1 cellular context compared by ENCODE assay signal in the genomic region with DNA sequence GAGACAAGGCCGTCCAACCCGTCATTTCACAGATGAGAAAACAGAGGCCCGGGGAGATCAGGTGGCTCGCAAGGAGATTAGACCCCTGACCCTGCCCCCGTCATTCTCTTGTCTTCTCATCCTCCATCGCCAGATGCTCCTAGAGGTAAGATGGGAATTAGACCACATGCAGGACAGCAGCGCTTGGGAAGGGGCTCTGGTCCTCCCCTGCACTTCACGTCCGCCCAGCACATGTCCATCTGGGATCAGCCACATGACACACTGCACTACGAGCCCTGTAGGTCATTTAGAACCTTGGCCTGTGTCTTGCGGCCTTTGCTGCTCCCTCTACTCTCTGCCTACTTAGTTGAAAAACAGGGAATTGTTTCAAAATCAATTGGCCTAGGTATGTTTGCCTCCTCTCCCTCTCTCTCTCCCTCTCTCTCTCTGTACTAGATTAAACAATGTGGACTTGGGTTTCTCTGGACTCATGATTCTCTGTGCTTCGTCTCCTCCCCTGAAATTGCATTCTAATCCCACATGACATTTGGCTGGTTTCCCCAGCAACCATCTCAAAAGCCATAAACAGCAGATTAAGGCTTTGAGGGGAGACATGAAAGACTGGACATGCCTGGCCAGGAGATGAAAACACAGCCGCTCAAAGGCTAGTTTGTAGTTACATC.
TF ChIP-seq lines count a peak whose summit lies in the region.

No MANE protein-coding gene starts in this region.

TF ChIP-seq in HepG2, 621 proteins besides CTCF, POLR2A, EP300 and RAD21 (continued from another document and continues in another):
- no peak for TF ChIP-seq ZFP62 (CRISPR knock-in tag; IDR thresholded peaks at IDR 0.05)
- TF ChIP-seq TCF7 (IDR thresholded peaks at IDR 0.05; ENCODE audit: low read depth) = peak; percentile 66; the same call in 1 of the 2 replicates
- peak; percentile 86 for TF ChIP-seq SALL1 (CRISPR knock-in tag; IDR thresholded peaks at IDR 0.05)
- TF ChIP-seq ZNF773 (CRISPR knock-in tag; IDR thresholded peaks at IDR 0.05; ENCODE audit: borderline replicate concordance) = 0 out of 2 replicates have a peak, but pooled peaks have one; percentile 52
- TF ChIP-seq ZNF713 (CRISPR knock-in tag; IDR thresholded peaks at IDR 0.05) = no peak
- TF ChIP-seq TBX2 (CRISPR knock-in tag; IDR thresholded peaks at IDR 0.05; ENCODE audit: borderline replicate concordance) = peak; percentile 21; the same call in 1 of the 2 replicates
- TF ChIP-seq, protein P1, sequence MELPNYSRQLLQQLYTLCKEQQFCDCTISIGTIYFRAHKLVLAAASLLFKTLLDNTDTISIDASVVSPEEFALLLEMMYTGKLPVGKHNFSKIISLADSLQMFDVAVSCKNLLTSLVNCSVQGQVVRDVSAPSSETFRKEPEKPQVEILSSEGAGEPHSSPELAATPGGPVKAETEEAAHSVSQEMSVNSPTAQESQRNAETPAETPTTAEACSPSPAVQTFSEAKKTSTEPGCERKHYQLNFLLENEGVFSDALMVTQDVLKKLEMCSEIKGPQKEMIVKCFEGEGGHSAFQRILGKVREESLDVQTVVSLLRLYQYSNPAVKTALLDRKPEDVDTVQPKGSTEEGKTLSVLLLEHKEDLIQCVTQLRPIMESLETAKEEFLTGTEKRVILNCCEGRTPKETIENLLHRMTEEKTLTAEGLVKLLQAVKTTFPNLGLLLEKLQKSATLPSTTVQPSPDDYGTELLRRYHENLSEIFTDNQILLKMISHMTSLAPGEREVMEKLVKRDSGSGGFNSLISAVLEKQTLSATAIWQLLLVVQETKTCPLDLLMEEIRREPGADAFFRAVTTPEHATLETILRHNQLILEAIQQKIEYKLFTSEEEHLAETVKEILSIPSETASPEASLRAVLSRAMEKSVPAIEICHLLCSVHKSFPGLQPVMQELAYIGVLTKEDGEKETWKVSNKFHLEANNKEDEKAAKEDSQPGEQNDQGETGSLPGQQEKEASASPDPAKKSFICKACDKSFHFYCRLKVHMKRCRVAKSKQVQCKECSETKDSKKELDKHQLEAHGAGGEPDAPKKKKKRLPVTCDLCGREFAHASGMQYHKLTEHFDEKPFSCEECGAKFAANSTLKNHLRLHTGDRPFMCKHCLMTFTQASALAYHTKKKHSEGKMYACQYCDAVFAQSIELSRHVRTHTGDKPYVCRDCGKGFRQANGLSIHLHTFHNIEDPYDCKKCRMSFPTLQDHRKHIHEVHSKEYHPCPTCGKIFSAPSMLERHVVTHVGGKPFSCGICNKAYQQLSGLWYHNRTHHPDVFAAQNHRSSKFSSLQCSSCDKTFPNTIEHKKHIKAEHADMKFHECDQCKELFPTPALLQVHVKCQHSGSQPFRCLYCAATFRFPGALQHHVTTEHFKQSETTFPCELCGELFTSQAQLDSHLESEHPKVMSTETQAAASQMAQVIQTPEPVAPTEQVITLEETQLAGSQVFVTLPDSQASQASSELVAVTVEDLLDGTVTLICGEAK (IDR thresholded peaks at IDR 0.05) = no peak
- TF ChIP-seq, protein P1 (CRISPR knock-in tag; IDR thresholded peaks at IDR 0.05) = no peak
- TF ChIP-seq ZBTB20 (CRISPR knock-in tag; IDR thresholded peaks at IDR 0.05; ENCODE audit: borderline replicate concordance, low read depth) = peak; percentile 72; the same call in 1 of the 2 replicates
- no peak for TF ChIP-seq ZNF891 (CRISPR knock-in tag; IDR thresholded peaks at IDR 0.05)
- no peak for TF ChIP-seq ZNF550 (CRISPR knock-in tag; IDR thresholded peaks at IDR 0.05; ENCODE audit: borderline replicate concordance)
- TF ChIP-seq NR2F6 (IDR thresholded peaks at IDR 0.05) = peak; percentile 65
- TF ChIP-seq NR2F6 (CRISPR knock-in tag; IDR thresholded peaks at IDR 0.05) = peak; percentile 57; the same call in 1 of the 2 replicates
- TF ChIP-seq DPF2 (CRISPR knock-in tag; IDR thresholded peaks at IDR 0.05; ENCODE audit: borderline replicate concordance, low read depth) = peak; percentile 89
- TF ChIP-seq ZNF230 (CRISPR knock-in tag; IDR thresholded peaks at IDR 0.05) = peak; percentile 91; the same call in 1 of the 2 replicates
- TF ChIP-seq ZFX (CRISPR knock-in tag; IDR thresholded peaks at IDR 0.05; ENCODE audit: low read depth) = peak; percentile 91
- TF ChIP-seq ZKSCAN1 (IDR thresholded peaks at IDR 0.05; ENCODE audit: low read length) = no peak
- peak; percentile 69; the same call in 1 of the 2 replicates for TF ChIP-seq GFI1 (CRISPR knock-in tag; IDR thresholded peaks at IDR 0.05; ENCODE audit: borderline replicate concordance)
- TF ChIP-seq CEBPZ (IDR thresholded peaks at IDR 0.05; ENCODE audit: low read length) = no peak
- TF ChIP-seq SOX13 (IDR thresholded peaks at IDR 0.05) = 0 out of 2 replicates have a peak, but pooled peaks have one; percentile 22
- TF ChIP-seq SOX13 (CRISPR knock-in tag; conservative IDR thresholded peaks at IDR 0.05 in 1 of 2, IDR thresholded peaks at IDR 0.05 in 1 of 2) = peak in 1 of 2 experiments; percentile 81; a peak in 2 of 4 replicates
- peak; percentile 64 for TF ChIP-seq TEAD3 (CRISPR knock-in tag; optimal IDR thresholded peaks at IDR 0.05; ENCODE audit: borderline replicate concordance)
- TF ChIP-seq, protein P2, sequence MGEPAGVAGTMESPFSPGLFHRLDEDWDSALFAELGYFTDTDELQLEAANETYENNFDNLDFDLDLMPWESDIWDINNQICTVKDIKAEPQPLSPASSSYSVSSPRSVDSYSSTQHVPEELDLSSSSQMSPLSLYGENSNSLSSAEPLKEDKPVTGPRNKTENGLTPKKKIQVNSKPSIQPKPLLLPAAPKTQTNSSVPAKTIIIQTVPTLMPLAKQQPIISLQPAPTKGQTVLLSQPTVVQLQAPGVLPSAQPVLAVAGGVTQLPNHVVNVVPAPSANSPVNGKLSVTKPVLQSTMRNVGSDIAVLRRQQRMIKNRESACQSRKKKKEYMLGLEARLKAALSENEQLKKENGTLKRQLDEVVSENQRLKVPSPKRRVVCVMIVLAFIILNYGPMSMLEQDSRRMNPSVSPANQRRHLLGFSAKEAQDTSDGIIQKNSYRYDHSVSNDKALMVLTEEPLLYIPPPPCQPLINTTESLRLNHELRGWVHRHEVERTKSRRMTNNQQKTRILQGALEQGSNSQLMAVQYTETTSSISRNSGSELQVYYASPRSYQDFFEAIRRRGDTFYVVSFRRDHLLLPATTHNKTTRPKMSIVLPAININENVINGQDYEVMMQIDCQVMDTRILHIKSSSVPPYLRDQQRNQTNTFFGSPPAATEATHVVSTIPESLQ (CRISPR knock-in tag; conservative IDR thresholded peaks at IDR 0.05) = no peak
- peak; percentile 25; the same call in 1 of the 2 replicates for TF ChIP-seq ZNF121 (CRISPR knock-in tag; IDR thresholded peaks at IDR 0.05)
- TF ChIP-seq TCF7L2 (IDR thresholded peaks at IDR 0.05; ENCODE audit: low read depth, low read length) = no peak
- no peak for TF ChIP-seq ZNF703 (CRISPR knock-in tag; IDR thresholded peaks at IDR 0.05; ENCODE audit: borderline replicate concordance)
- TF ChIP-seq ZNF263 (CRISPR knock-in tag; IDR thresholded peaks at IDR 0.05) = peak; percentile 61; the same call in 1 of the 2 replicates
- TF ChIP-seq ZFP1 (CRISPR knock-in tag; IDR thresholded peaks at IDR 0.05) = no peak
- no peak for TF ChIP-seq JDP2 (CRISPR knock-in tag; IDR thresholded peaks at IDR 0.05; ENCODE audit: borderline replicate concordance)
- no peak for TF ChIP-seq SRSF4 (IDR thresholded peaks at IDR 0.05; ENCODE audit: low read depth, low read length, poor library complexity, severe bottlenecking)
- peak; percentile 46; the same call in 1 of the 2 replicates for TF ChIP-seq HNF1A (IDR thresholded peaks at IDR 0.05; ENCODE audit: low read depth)
- TF ChIP-seq HNF1A (CRISPR knock-in tag; IDR thresholded peaks at IDR 0.05; ENCODE audit: borderline replicate concordance) = peak; percentile 67; the same call in 1 of the 2 replicates
- TF ChIP-seq MED1 (CRISPR knock-in tag; IDR thresholded peaks at IDR 0.05) = peak; percentile 52
- TF ChIP-seq, protein P3, sequence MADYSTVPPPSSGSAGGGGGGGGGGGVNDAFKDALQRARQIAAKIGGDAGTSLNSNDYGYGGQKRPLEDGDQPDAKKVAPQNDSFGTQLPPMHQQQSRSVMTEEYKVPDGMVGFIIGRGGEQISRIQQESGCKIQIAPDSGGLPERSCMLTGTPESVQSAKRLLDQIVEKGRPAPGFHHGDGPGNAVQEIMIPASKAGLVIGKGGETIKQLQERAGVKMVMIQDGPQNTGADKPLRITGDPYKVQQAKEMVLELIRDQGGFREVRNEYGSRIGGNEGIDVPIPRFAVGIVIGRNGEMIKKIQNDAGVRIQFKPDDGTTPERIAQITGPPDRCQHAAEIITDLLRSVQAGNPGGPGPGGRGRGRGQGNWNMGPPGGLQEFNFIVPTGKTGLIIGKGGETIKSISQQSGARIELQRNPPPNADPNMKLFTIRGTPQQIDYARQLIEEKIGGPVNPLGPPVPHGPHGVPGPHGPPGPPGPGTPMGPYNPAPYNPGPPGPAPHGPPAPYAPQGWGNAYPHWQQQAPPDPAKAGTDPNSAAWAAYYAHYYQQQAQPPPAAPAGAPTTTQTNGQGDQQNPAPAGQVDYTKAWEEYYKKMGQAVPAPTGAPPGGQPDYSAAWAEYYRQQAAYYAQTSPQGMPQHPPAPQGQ (CRISPR knock-in tag; IDR thresholded peaks at IDR 0.05; ENCODE audit: borderline replicate concordance) = no peak
- no peak for TF ChIP-seq POLR2AphosphoS5 (IDR thresholded peaks at IDR 0.05; ENCODE audit: low read depth, low read length)
